ENCODE assay signal across 12 cellular contexts in the genomic region with DNA sequence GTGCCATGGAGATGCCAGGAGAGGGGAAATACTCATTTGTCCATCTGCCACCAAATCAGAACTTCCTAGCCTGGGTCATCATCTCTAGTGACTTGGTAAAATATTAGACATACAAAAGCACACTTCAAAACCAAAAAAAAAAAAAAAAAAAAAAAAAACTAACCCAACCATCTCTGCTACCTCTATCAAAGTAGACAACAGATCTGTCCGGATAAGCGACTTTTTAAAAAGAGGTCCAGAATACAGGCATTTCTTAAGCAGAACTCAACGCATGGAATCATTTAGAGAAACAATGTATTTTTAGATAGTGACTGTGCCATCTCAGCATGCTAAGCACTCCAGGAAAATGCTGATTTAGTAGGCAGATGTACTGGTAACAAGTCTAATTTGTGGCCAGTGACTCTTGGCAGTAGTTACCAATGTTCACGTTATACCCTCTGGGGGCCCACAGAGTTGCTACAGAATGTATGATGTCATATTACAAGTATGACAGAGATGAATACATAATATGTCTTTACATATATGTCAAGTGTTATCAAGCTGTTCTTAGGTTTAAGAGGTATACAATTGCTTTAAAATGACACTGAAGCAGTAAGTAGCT.
DNase-seq lines count a peak whose midpoint lies in the region; ATAC-seq and TF ChIP-seq lines count a peak whose summit lies in the region.
"Had no signal": no experiment of that assay in that cellular context is flagged by ENCODE, and none has a peak within 500 bp of the region (broad histone marks: within the 10 kb centered on the region; RNA-seq: fewer than 3 reads in every experiment).

No MANE protein-coding gene starts in this region.

- H2BK15ac ChIP-seq in mesenchymal stem cell (ENCODE audit: low read depth, poor library complexity, severe bottlenecking), result no peak overlapping the region

- peaks cover 19% of the 10 kb centered on the region for H4K20me1 ChIP-seq in GM23338 (replicated peaks; ENCODE audit: insufficient read depth)

- H2AK5ac ChIP-seq in mesenchymal stem cell (ENCODE audit: low read length, severe bottlenecking), result no peak overlapping the region

- in situ Hi-C loops in astrocyte of the cerebellum (cut with HindIII; ENCODE audit: low sequenced_read_pairs), result no loop called here

- H3K4me2 ChIP-seq in GM23338 (no peak overlapping the region), mesenchymal stem cell (ENCODE audit: low read length, poor library complexity, severe bottlenecking) (no peak overlapping the region)

- peaks cover 23% of the 10 kb centered on the region for H3K79me1 ChIP-seq in mesenchymal stem cell (replicated peaks; ENCODE audit: low read length, poor library complexity, severe bottlenecking)

- no peaks in the 10 kb centered on the region for H3K9me3 ChIP-seq in mesenchymal stem cell (ENCODE audit: control insufficient read depth, low read length)

- H3K36me3 Mint-ChIP-seq in GM23338 (ENCODE audit: low read depth), result peaks cover 16% of the 10 kb centered on the region; the same call in 2 of the 3 replicates

- no peak overlapping the region for H2AFZ ChIP-seq in GM23338
- H2AFZ ChIP-seq in mesenchymal stem cell (ENCODE audit: low read depth, low read length), result no peak overlapping the region

- no peak for TF ChIP-seq CTCF in BJ (IDR thresholded peaks at IDR 0.05; ENCODE audit: insufficient read depth, low read depth, low read length)
- no peak for TF ChIP-seq CTCF in GM23338 (conservative IDR thresholded peaks at IDR 0.05; ENCODE audit: low read depth in 2 of 2)
- TF ChIP-seq CTCF in astrocyte of the cerebellum (IDR thresholded peaks at IDR 0.05; ENCODE audit: low read depth, low read length, missing control alignments), result no peak

- H2BK12ac ChIP-seq in mesenchymal stem cell (ENCODE audit: low read length in 2 of 2), result no peak overlapping the region

- H3K4me1 Mint-ChIP-seq in GM23338, result no peaks in the 10 kb centered on the region

- H3K4ac ChIP-seq in mesenchymal stem cell (ENCODE audit: low read depth in 1 of 2, low read length in 2 of 2), result no peak overlapping the region

- no peak overlapping the region for H2BK5ac ChIP-seq in mesenchymal stem cell (ENCODE audit: low read depth, low read length, poor library complexity, severe bottlenecking)

- H3K9ac ChIP-seq in mesenchymal stem cell (ENCODE audit: low read length), result no peak overlapping the region

- H3K18ac ChIP-seq in mesenchymal stem cell (ENCODE audit: low read depth in 1 of 2, low read length in 2 of 2), result no peak overlapping the region

- no peaks in the 10 kb centered on the region for H3K9me3 Mint-ChIP-seq in GM23338
- H3K9me3 Mint-ChIP-seq: T-helper 2 cell treated with Interferon-gamma antibody and Interleukin-4, amounts not matched to agents 5 μg/mL and 100 μg/mL, for 36 hours had no signal

- no peak overlapping the region for H3K14ac ChIP-seq in mesenchymal stem cell (ENCODE audit: low read length in 2 of 2)

- H3K23ac ChIP-seq in mesenchymal stem cell (ENCODE audit: low read length in 2 of 2), result no peak overlapping the region

- H3K4me3 ChIP-seq in BJ (ENCODE audit: low read depth, low read length), result no peak overlapping the region
- no peak overlapping the region for H3K4me3 ChIP-seq in GM23338
- H3K4me3 ChIP-seq in astrocyte of the cerebellum (ENCODE audit: low read depth, low read length), result no peak overlapping the region
- H3K4me3 ChIP-seq in mesenchymal stem cell (ENCODE audit: insufficient read depth in 1 of 2, low read depth in 1 of 2, low read length in 2 of 2), result no peak overlapping the region

- DNase-seq in BJ (ENCODE audit: low read depth), result peak; percentile 30
- DNase-seq in GM23338 (ENCODE audit: low spot score), result no peak
- peak; percentile 48 for DNase-seq in astrocyte of the cerebellum (ENCODE audit: low read depth)
- DNase-seq in mesenchymal stem cell, result peak; percentile 53
- DNase-seq in NCI-H2081 (lab: John Stamatoyannopoulos, UW), result no peak
- DNase-seq: anterior cingulate cortex, midbrain, NCI-H2029, retina had no signal

- no peaks in the 10 kb centered on the region for H3F3A ChIP-seq in GM23338 (replicated peaks; ENCODE audit: low read depth)

- POLR2A ChIA-PET in BJ (lab: Charles Lee), result interaction anchor here (0.7 kb wide), 1 partner anchor 162 kb away, joined by 10 read pairs; no protein-coding TSS in a partner anchor

- no peaks in the 10 kb centered on the region for H3K27me3 ChIP-seq in BJ (ENCODE audit: control insufficient read depth, insufficient read depth, low read length)
- no peaks in the 10 kb centered on the region for H3K27me3 ChIP-seq in GM23338 (ENCODE audit: insufficient read depth)
- H3K27me3 ChIP-seq in mesenchymal stem cell (ENCODE audit: control insufficient read depth in 1 of 2, insufficient read depth in 1 of 2, low read length in 2 of 2), result no peaks in the 10 kb centered on the region

- H3K27me3 Mint-ChIP-seq in GM23338 (ENCODE audit: insufficient read depth, low read depth, poor library complexity), result no peaks in the 10 kb centered on the region

- no peaks in the 10 kb centered on the region for H3K9me2 ChIP-seq in GM23338 (ENCODE audit: insufficient read depth)

- no peak for ATAC-seq in GM23338
- ATAC-seq in HG02763 (IDR thresholded peaks at IDR 0.05; ENCODE audit: unreplicated experiment), result no peak
- no peak for ATAC-seq in HG03439 (IDR thresholded peaks at IDR 0.05; ENCODE audit: unreplicated experiment)

- H3K4me1 ChIP-seq in GM23338 (ENCODE audit: insufficient read depth), result no peaks in the 10 kb centered on the region
- peaks cover 3% of the 10 kb centered on the region for H3K4me1 ChIP-seq in mesenchymal stem cell (ENCODE audit: control insufficient read depth, insufficient read depth, low read depth, low read length)

- H3K79me2 ChIP-seq in GM23338 (replicated peaks; ENCODE audit: insufficient read depth), result peaks cover 19% of the 10 kb centered on the region

- no peak overlapping the region for H3K27ac Mint-ChIP-seq in GM23338
- H3K27ac Mint-ChIP-seq: T-helper 2 cell treated with Interferon-gamma antibody and Interleukin-4, amounts not matched to agents 5 μg/mL and 100 μg/mL, for 36 hours had no signal

- WGBS in mesenchymal stem cell, result 97% methylated on average over 3 of the region's 4 CpGs

- no peak overlapping the region for H3K4me3 Mint-ChIP-seq in GM23338
- H3K4me3 Mint-ChIP-seq: T-helper 2 cell treated with Interferon-gamma antibody and Interleukin-4, amounts not matched to agents 5 μg/mL and 100 μg/mL, for 36 hours had no signal

- CTCF ChIA-PET in BJ (lab: Yijun Ruan, JAX), result interaction anchor here (0.8 to 0.9 kb wide), 2 partner anchors 147 to 475 kb away, joined by 3 read pairs; no protein-coding TSS in a partner anchor

- H4K8ac ChIP-seq in mesenchymal stem cell (ENCODE audit: low read length), result no peak overlapping the region

- H3K36me3 ChIP-seq in BJ (ENCODE audit: control insufficient read depth, insufficient read depth, low read length) (0 out of 2 replicates have a peak, but pooled peaks cover 2% of the 10 kb centered on the region), GM23338 (ENCODE audit: insufficient read depth) (peaks cover 18% of the 10 kb centered on the region; the same call in 1 of the 2 replicates), mesenchymal stem cell (ENCODE audit: control insufficient read depth in 1 of 2, insufficient read depth in 2 of 2, low read depth in 1 of 2, low read length in 2 of 2) (peaks cover 3 to 52% of the 10 kb centered on the region in 2 experiments)

- no peak overlapping the region for H4K91ac ChIP-seq in mesenchymal stem cell (ENCODE audit: low read length)

- H2BK120ac ChIP-seq in mesenchymal stem cell (ENCODE audit: low read depth, low read length), result no peak overlapping the region

- H3K27ac ChIP-seq in GM23338 (ENCODE audit: low read depth) (0 out of 2 replicates have a peak overlapping the region, but pooled peaks have one; percentile 48), mesenchymal stem cell (ENCODE audit: low read length, poor library complexity, severe bottlenecking) (no peak overlapping the region)

TF ChIP-seq in GM23338, 12 proteins besides CTCF, POLR2A, EP300 and RAD21 (continues in another document):
- TF ChIP-seq JUNB (IDR thresholded peaks at IDR 0.05; ENCODE audit: unreplicated experiment) (no peak), NANOG (IDR thresholded peaks at IDR 0.05; ENCODE audit: borderline replicate concordance) (no peak), ZNF331 (CRISPR knock-in tag; IDR thresholded peaks at IDR 0.05; ENCODE audit: low read depth) (no peak), EZH2 (IDR thresholded peaks at IDR 0.05; ENCODE audit: low read depth, unreplicated experiment) (no peak)
- TF ChIP-seq, protein P1, sequence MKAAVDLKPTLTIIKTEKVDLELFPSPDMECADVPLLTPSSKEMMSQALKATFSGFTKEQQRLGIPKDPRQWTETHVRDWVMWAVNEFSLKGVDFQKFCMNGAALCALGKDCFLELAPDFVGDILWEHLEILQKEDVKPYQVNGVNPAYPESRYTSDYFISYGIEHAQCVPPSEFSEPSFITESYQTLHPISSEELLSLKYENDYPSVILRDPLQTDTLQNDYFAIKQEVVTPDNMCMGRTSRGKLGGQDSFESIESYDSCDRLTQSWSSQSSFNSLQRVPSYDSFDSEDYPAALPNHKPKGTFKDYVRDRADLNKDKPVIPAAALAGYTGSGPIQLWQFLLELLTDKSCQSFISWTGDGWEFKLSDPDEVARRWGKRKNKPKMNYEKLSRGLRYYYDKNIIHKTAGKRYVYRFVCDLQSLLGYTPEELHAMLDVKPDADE (IDR thresholded peaks at IDR 0.05), result no peak
- TF ChIP-seq, protein P2, sequence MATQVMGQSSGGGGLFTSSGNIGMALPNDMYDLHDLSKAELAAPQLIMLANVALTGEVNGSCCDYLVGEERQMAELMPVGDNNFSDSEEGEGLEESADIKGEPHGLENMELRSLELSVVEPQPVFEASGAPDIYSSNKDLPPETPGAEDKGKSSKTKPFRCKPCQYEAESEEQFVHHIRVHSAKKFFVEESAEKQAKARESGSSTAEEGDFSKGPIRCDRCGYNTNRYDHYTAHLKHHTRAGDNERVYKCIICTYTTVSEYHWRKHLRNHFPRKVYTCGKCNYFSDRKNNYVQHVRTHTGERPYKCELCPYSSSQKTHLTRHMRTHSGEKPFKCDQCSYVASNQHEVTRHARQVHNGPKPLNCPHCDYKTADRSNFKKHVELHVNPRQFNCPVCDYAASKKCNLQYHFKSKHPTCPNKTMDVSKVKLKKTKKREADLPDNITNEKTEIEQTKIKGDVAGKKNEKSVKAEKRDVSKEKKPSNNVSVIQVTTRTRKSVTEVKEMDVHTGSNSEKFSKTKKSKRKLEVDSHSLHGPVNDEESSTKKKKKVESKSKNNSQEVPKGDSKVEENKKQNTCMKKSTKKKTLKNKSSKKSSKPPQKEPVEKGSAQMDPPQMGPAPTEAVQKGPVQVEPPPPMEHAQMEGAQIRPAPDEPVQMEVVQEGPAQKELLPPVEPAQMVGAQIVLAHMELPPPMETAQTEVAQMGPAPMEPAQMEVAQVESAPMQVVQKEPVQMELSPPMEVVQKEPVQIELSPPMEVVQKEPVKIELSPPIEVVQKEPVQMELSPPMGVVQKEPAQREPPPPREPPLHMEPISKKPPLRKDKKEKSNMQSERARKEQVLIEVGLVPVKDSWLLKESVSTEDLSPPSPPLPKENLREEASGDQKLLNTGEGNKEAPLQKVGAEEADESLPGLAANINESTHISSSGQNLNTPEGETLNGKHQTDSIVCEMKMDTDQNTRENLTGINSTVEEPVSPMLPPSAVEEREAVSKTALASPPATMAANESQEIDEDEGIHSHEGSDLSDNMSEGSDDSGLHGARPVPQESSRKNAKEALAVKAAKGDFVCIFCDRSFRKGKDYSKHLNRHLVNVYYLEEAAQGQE (IDR thresholded peaks at IDR 0.05; ENCODE audit: unreplicated experiment), result no peak

Comparison
In these comparisons a context has a peak if more than half of its experiments do, and no peak if none do; other contexts are left out.
1. DNase-seq: peak in BJ (single experiment), astrocyte of the cerebellum (single experiment) and mesenchymal stem cell (single experiment); none in GM23338 (single experiment) and NCI-H2081 (0 of 2).